Comparison of ENCODE assay signal across 1 cellular context in the genomic region with DNA sequence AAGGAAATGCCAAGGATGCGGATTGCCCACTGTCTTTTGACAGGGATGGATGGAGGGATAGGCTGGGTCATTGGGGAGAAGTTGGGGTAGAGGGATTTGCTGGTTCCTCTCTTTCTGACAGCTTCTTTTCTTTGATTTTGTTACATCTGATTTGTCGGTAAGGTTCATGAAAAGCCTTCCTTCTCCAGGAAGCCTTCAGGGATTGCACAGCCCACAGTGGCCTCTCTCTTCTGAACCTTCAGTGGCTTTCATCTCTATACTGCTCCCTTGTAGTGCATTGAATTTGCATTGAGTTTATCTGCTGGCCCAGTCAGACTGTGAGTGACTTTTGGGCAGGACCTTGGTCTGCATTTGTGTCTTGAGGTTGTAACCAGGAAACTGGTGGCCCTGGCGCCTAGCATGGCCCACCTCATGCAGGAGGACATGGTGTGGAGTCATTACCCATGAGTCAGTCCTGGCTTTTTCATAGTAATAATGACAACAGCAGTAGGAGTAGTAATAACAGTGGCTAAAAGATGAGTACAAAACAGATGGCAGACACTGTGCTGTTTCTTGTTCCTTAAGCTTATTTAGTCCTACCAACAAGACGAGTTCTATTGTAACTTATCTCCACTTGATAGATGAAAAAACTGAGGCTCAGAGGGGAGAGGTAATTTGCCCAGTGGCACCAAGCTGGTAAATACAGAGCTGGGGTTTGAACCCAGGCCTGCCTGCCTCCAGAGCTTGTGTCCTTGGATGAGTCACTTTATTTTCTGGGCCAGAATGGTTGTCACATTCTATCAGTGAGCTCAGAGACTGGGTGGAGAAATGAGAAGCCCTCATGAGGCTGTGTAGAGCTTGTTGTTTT.
A peak's percentile ranks its signal among the peaks of the same experiment; 100 is the strongest.
TF ChIP-seq lines count a peak whose summit lies in the region.

No MANE protein-coding gene starts in this region.

TF ChIP-seq in IMR-90, 13 proteins besides CTCF, POLR2A, EP300 and RAD21 (continued from another document):
- 0 out of 2 replicates have a peak, but pooled peaks have one; percentile 28 for TF ChIP-seq MXI1 (IDR thresholded peaks at IDR 0.05; ENCODE audit: borderline replicate concordance, low read depth, low read length)
- peak; percentile 56 for TF ChIP-seq FOS (IDR thresholded peaks at IDR 0.05; ENCODE audit: low read depth, low read length)
- no peak for TF ChIP-seq CEBPB (IDR thresholded peaks at IDR 0.05; ENCODE audit: low read depth, low read length)
- TF ChIP-seq, protein P1, sequence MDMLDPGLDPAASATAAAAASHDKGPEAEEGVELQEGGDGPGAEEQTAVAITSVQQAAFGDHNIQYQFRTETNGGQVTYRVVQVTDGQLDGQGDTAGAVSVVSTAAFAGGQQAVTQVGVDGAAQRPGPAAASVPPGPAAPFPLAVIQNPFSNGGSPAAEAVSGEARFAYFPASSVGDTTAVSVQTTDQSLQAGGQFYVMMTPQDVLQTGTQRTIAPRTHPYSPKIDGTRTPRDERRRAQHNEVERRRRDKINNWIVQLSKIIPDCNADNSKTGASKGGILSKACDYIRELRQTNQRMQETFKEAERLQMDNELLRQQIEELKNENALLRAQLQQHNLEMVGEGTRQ (IDR thresholded peaks at IDR 0.05; ENCODE audit: low read depth, low read length), result no peak
- no peak for TF ChIP-seq MAZ (IDR thresholded peaks at IDR 0.05; ENCODE audit: borderline replicate concordance, low read depth, low read length)
